ENCODE assay signal across 11 cellular contexts in the genomic region with DNA sequence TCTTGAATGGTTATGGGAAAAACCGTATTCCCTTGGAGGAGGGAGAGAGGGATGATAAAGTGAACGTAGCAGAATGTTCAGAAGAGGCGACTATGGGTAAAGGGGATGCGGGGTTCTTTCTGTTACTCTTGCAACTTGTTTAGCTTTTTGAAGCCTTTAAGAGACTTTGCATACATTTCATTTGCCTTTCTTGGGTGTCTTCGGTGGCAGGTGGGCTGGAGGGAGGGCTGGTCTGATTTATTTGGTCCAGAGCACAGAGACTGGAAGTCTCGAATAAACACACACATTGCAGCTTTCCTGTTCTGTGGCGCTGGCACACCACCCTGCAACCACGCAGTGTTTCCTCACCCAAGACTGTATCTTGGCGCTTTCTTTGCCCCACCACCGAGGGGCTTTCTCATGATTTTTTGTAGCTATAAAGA. TPM values are rescaled to one million over a fixed set of nuclear protein-coding genes. Genes with fewer than 3 reads are reported as not detected.
DNase-seq lines count a peak whose midpoint lies in the region; ATAC-seq and TF ChIP-seq lines count a peak whose summit lies in the region.
"Had no signal": no experiment of that assay in that cellular context is flagged by ENCODE, and none has a peak within 500 bp of the region (broad histone marks: within the 10 kb centered on the region; RNA-seq: fewer than 3 reads in every experiment).

No MANE protein-coding gene starts in this region.

- no peak for TF ChIP-seq CTCF in GM06990 (IDR thresholded peaks at IDR 0.05; ENCODE audit: insufficient read depth, low read length, poor library complexity, severe bottlenecking)

- H3K27me3 Mint-ChIP-seq in immature natural killer cell (ENCODE audit: low read depth in 3 of 3): peaks cover 0 to 2% (median 1%) of the 10 kb centered on the region in 3 donors

- H3K27me3 ChIP-seq in GM06990 (replicated peaks; ENCODE audit: control insufficient read depth, insufficient read depth, low read length): no peaks in the 10 kb centered on the region
- H3K27me3 ChIP-seq: dorsolateral prefrontal cortex had no signal

- H3K36me3 Mint-ChIP-seq in immature natural killer cell: peaks cover 8 to 46% (median 9%) of the 10 kb centered on the region in 3 donors

- H3K4me1 Mint-ChIP-seq in immature natural killer cell: peaks cover 24 to 35% of the 10 kb centered on the region in 2 donors

- H3K4me3 Mint-ChIP-seq in immature natural killer cell: peak overlapping the region in 1 of 5 donors; percentile 9

- no peak overlapping the region for H3K4me3 ChIP-seq in GM06990 (replicated peaks; ENCODE audit: low read depth, low read length)
- H3K4me3 ChIP-seq: dorsolateral prefrontal cortex had no signal

- H3K27ac Mint-ChIP-seq in immature natural killer cell: peak overlapping the region in 5 of 6 donors; percentile 5 to 80 (median 17)

- H3K27ac ChIP-seq in KOPT-K1 (ENCODE audit: low read depth, low read length, poor library complexity, severe bottlenecking): peak overlapping the region; percentile 21

- no peaks in the 10 kb centered on the region for H3K9me3 Mint-ChIP-seq in immature natural killer cell

- peaks cover 3% of the 10 kb centered on the region for H3K9me3 ChIP-seq in KOPT-K1 (ENCODE audit: insufficient read depth, low read length, poor library complexity, severe bottlenecking)

- H3K36me3 ChIP-seq in GM06990 (ENCODE audit: control insufficient read depth, insufficient read depth, low read length) (peaks cover 18% of the 10 kb centered on the region), KOPT-K1 (ENCODE audit: insufficient read depth, low read length) (peaks cover 97% of the 10 kb centered on the region)

- DNase-seq in GM06990 (ENCODE audit: extremely low read depth, insufficient read length) (peak; percentile 43), immature natural killer cell (no peak), NCI-H2081 (lab: John Stamatoyannopoulos, UW) (no peak), SHP77 (lab: John Stamatoyannopoulos, UW) (no peak), DMS53 treated with DMSO at 0.1 percent for 48 hours (lab: John Stamatoyannopoulos, UW; ENCODE audit: unreplicated experiment) (no peak)
- no peak for DNase-seq in stimulated activated naive CD4-positive, alpha-beta T cell treated with Interleukin-2 at 50 U/mL for 16 hours (lab: John Stamatoyannopoulos, UW)
- DNase-seq: dorsolateral prefrontal cortex; stimulated activated CD8-positive, alpha-beta memory T cell treated with anti-CD3 and anti-CD28 coated beads, Interleukin-4, amount 100 ng/mL, for 48 hours; SW 1271 had no signal

- peak; percentile 45 for ATAC-seq in GM19043 (IDR thresholded peaks at IDR 0.05; ENCODE audit: low read depth, unreplicated experiment)

RNA-seq across cellular contexts. Expression of gene TTF1, which starts 23.2 kb away (rescaled TPM):
- 1 to 10 TPM; 1.5 to 6.8 (median 6.5) TPM for polyA plus RNA-seq in immature natural killer cell

RNA-seq across cellular contexts. Expression of gene CFAP77, which starts 26.5 kb away (rescaled TPM):
- polyA plus RNA-seq in immature natural killer cell: not detected

RNA-seq across cellular contexts. Expression of gene SETX, which starts 28.7 kb away (rescaled TPM):
- 10 to 100 TPM; 22.9 to 55.9 (median 27.6) TPM for polyA plus RNA-seq in immature natural killer cell
